ENCODE assay signal across 16 cellular contexts in the genomic region with DNA sequence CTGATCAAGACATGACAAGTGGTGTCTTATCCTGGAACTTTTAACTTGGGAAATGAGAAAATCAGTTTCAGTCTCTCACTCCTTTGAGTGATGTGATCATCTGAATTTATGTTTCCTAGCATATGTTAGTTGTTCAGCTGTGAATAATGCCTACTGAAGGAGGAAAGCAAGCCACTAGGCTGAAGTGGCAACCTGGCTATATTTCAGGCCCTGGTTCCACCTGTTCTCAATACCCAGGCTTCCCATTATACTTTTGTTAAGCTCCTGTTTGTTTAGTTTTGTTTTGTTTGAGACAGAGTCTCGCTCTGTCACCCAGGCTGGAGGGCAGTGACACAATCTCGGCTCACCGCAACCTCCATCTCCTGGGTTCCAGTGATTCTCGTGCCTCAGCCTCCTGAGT.
"Had no signal": no experiment of that assay in that cellular context is flagged by ENCODE, and none has a peak within 500 bp of the region (broad histone marks: within the 10 kb centered on the region; RNA-seq: fewer than 3 reads in every experiment).

No MANE protein-coding gene starts in this region.

- DNase-seq: activated CD4-positive, alpha-beta T cell treated with anti-CD3 and anti-CD28 coated beads, Interleukin-2, amount 10 ng/mL, durations not matched to agents 7 days and 5 days; activated CD4-positive, CD25-positive, alpha-beta regulatory T cell; activated CD8-positive, alpha-beta memory T cell treated with anti-CD3 and anti-CD28 coated beads, Interleukin-2, amount 50 U/mL, for 4 hours; activated naive CD4-positive, alpha-beta T cell treated with anti-CD3 and anti-CD28 coated beads for 36 hours; activated T-cell treated with anti-CD3 and anti-CD28 coated beads, Interleukin-2, amount 50 U/mL, for 4 hours; brain microvascular endothelial cell; gastrocnemius medialis; head of caudate nucleus; occipital lobe; stimulated activated CD4-positive, alpha-beta T cell treated with anti-CD3 and anti-CD28 coated beads, Interleukin-12 subunit alpha, Interleukin-12 subunit beta, amount 100 ng/mL, for 4 hours; stimulated activated CD4-positive, alpha-beta T cell treated with anti-CD3 and anti-CD28 coated beads, Interleukin-1b, Interleukin-23, amount 100 ng/mL, for 48 hours; stimulated activated CD8-positive, alpha-beta memory T cell treated with anti-CD3 and anti-CD28 coated beads, Interleukin-4, amount 100 ng/mL, for 48 hours; stimulated activated naive CD4-positive, alpha-beta T cell; T1000; tibial artery had no signal

- H3K4me1 ChIP-seq: gastrocnemius medialis, tibial artery had no signal

- H3K36me3 ChIP-seq: brain microvascular endothelial cell, gastrocnemius medialis, tibial artery had no signal

- H3K4me3 ChIP-seq: coronary artery, gastrocnemius medialis, tibial artery had no signal

- ATAC-seq: activated T-cell treated with anti-CD3 and anti-CD28 coated beads, Interleukin-2, amount 50 U/mL, for 4 hours; gastrocnemius medialis had no signal

- H3K27me3 ChIP-seq: brain microvascular endothelial cell, gastrocnemius medialis, tibial artery had no signal

- H3K9me3 ChIP-seq: gastrocnemius medialis, tibial artery had no signal

- H3K27ac ChIP-seq: brain microvascular endothelial cell, coronary artery, gastrocnemius medialis, tibial artery had no signal
